ENCODE assay signal across 19 cellular contexts in genomic region chr2:5825686-5826085, GRCh38.
DNase-seq lines count a peak whose midpoint lies in the region; ATAC-seq and TF ChIP-seq lines count a peak whose summit lies in the region.
"Had no signal": no experiment of that assay in that cellular context is flagged by ENCODE, and none has a peak within 500 bp of the region (broad histone marks: within the 10 kb centered on the region; RNA-seq: fewer than 3 reads in every experiment).

No MANE protein-coding gene starts in this region.

- H3K27ac ChIP-seq in OCI-LY7 (ENCODE audit: low read depth, low read length, poor library complexity, severe bottlenecking), result no peak overlapping the region
- H3K27ac ChIP-seq in transverse colon, result no peak overlapping the region
- H3K27ac ChIP-seq: BLaER1 had no signal

- no peak overlapping the region for H3K4me3 ChIP-seq in OCI-LY7 (ENCODE audit: low read depth, low read length, poor library complexity, severe bottlenecking)
- no peak overlapping the region for H3K4me3 ChIP-seq in transverse colon
- H3K4me3 ChIP-seq: BLaER1, GM12878 had no signal

- H3K4me2 ChIP-seq in OCI-LY7 (ENCODE audit: low read length), result no peak overlapping the region
- H3K4me2 ChIP-seq: BLaER1 had no signal

- POLR2A ChIA-PET in OCI-LY7 (lab: Charles Lee), result interaction anchor here (0.6 to 1.0 kb wide), 2 partner anchors 12 kb away, joined by 3 read pairs; no protein-coding TSS in a partner anchor

- H3K9me3 Mint-ChIP-seq in glutamatergic neuron (ENCODE audit: unreplicated experiment) (peaks cover 4% of the 10 kb centered on the region), Calu3 (ENCODE audit: low read depth, unreplicated experiment) (peaks cover 31% of the 10 kb centered on the region)
- H3K9me3 Mint-ChIP-seq in stimulated activated memory B cell treated with anti-CD40 and anti-IgM and Interleukin-4, amounts not matched to agents 10 μg/mL and 1 μg/mL and 100 μg/mL, for 72 hours, result peaks cover 9% of the 10 kb centered on the region

- peaks cover 16% of the 10 kb centered on the region for H3K36me3 Mint-ChIP-seq in glutamatergic neuron (ENCODE audit: unreplicated experiment)
- no peaks in the 10 kb centered on the region for H3K36me3 Mint-ChIP-seq in stimulated activated memory B cell treated with anti-CD40 and anti-IgM and Interleukin-4, amounts not matched to agents 10 μg/mL and 1 μg/mL and 100 μg/mL, for 72 hours
- no peaks in the 10 kb centered on the region for H3K36me3 Mint-ChIP-seq in Calu3 (ENCODE audit: insufficient read depth, unreplicated experiment)
- H3K36me3 Mint-ChIP-seq: CD14-positive monocyte; CD4-positive, alpha-beta memory T cell; CD4-positive, CD25-positive, alpha-beta regulatory T cell; CD8-positive, alpha-beta memory T cell had no signal

- DNase-seq in OCI-LY7 (ENCODE audit: low spot score) (peak; percentile 11), glutamatergic neuron (no peak), Calu3 (no peak), transverse colon (no peak), HuH-7.5 (ENCODE audit: low spot score) (no peak)
- DNase-seq: 8988T; ACHN; BE2C; C1 segment of cervical spinal cord; CD4-positive, alpha-beta memory T cell; CD4-positive, CD25-positive, alpha-beta regulatory T cell; CD8-positive, alpha-beta memory T cell; COR-L47; DMS79 treated with DMSO at 0.1 percent for 48 hours; GDM1 had no signal

- WGBS in transverse colon (ENCODE audit: low coverage in 1 of 2), 2 donors, result 90 to 100% methylated on average over 1 of the region's 1 CpG

- ATAC-seq in stimulated activated memory B cell treated with anti-CD40 and anti-IgM and Interleukin-4, amounts not matched to agents 10 μg/mL and 1 μg/mL and 100 μg/mL, for 72 hours, result peak; percentile 20
- ATAC-seq: GM12878 had no signal

- H3K27me3 ChIP-seq in transverse colon, result no peaks in the 10 kb centered on the region
- H3K27me3 ChIP-seq: BE2C, BLaER1 had no signal

- H3K36me3 ChIP-seq in OCI-LY7 (ENCODE audit: insufficient read depth, low read length) (no peaks in the 10 kb centered on the region), transverse colon (no peaks in the 10 kb centered on the region)
- H3K36me3 ChIP-seq: BE2C, BLaER1 had no signal

- TF ChIP-seq POLR2A in transverse colon (IDR thresholded peaks at IDR 0.05), result no peak

- peak overlapping the region; percentile 84 for H3K27ac Mint-ChIP-seq in glutamatergic neuron (ENCODE audit: unreplicated experiment)
- H3K27ac Mint-ChIP-seq in stimulated activated memory B cell treated with anti-CD40 and anti-IgM and Interleukin-4, amounts not matched to agents 10 μg/mL and 1 μg/mL and 100 μg/mL, for 72 hours, result no peak overlapping the region
- H3K27ac Mint-ChIP-seq in Calu3 (ENCODE audit: unreplicated experiment), result no peak overlapping the region
- H3K27ac Mint-ChIP-seq: CD4-positive, CD25-positive, alpha-beta regulatory T cell; CD8-positive, alpha-beta memory T cell had no signal

- in situ Hi-C loops in transverse colon (cut with MboI; ENCODE audit: low pct_ligation_motif_present in 1 of 4, low pct_unique_long_range_greater_than_20kb in 1 of 4, low sequenced_read_pairs in 3 of 4), result no loop called here

- H3K4me1 ChIP-seq in OCI-LY7 (ENCODE audit: insufficient read depth, low read length, poor library complexity, severe bottlenecking) (no peaks in the 10 kb centered on the region), transverse colon (no peaks in the 10 kb centered on the region)
- H3K4me1 ChIP-seq: BE2C, BLaER1 had no signal

- H3K79me2 ChIP-seq in OCI-LY7 (ENCODE audit: insufficient read depth, low read depth, low read length), result no peaks in the 10 kb centered on the region

- H4K20me1 ChIP-seq in OCI-LY7 (ENCODE audit: insufficient read depth, low read length), result no peaks in the 10 kb centered on the region
- H4K20me1 ChIP-seq: BLaER1 had no signal

- H3K27me3 Mint-ChIP-seq in glutamatergic neuron (ENCODE audit: unreplicated experiment) (no peaks in the 10 kb centered on the region), Calu3 (ENCODE audit: unreplicated experiment) (no peaks in the 10 kb centered on the region)
- H3K27me3 Mint-ChIP-seq in stimulated activated memory B cell treated with anti-CD40 and anti-IgM and Interleukin-4, amounts not matched to agents 10 μg/mL and 1 μg/mL and 100 μg/mL, for 72 hours, result no peaks in the 10 kb centered on the region
- H3K27me3 Mint-ChIP-seq: CD4-positive, alpha-beta memory T cell; CD4-positive, CD25-positive, alpha-beta regulatory T cell; CD8-positive, alpha-beta memory T cell had no signal

- no peak for TF ChIP-seq EP300 in transverse colon (IDR thresholded peaks at IDR 0.05; ENCODE audit: low read depth)

- H2AFZ ChIP-seq in OCI-LY7 (ENCODE audit: low read length), result no peak overlapping the region

- no peaks in the 10 kb centered on the region for H3K9me3 ChIP-seq in OCI-LY7 (ENCODE audit: low read length)
- H3K9me3 ChIP-seq in transverse colon, result peaks cover 0 to 4% of the 10 kb centered on the region in 2 donors
- H3K9me3 ChIP-seq: BE2C, BLaER1 had no signal

- no peak overlapping the region for H3K4me3 Mint-ChIP-seq in glutamatergic neuron (ENCODE audit: unreplicated experiment)
- H3K4me3 Mint-ChIP-seq in stimulated activated memory B cell treated with anti-CD40 and anti-IgM and Interleukin-4, amounts not matched to agents 10 μg/mL and 1 μg/mL and 100 μg/mL, for 72 hours, result no peak overlapping the region
- H3K4me3 Mint-ChIP-seq in Calu3 (ENCODE audit: low read depth, unreplicated experiment), result no peak overlapping the region
- H3K4me3 Mint-ChIP-seq: CD14-positive monocyte; CD4-positive, alpha-beta memory T cell; CD4-positive, CD25-positive, alpha-beta regulatory T cell; CD8-positive, alpha-beta memory T cell had no signal

- intact Hi-C loops in OCI-LY7 (cut with micrococcal nuclease; ENCODE audit: unreplicated experiment), result no loop called here
- intact Hi-C loops in Calu3 (cut with micrococcal nuclease; ENCODE audit: unreplicated experiment), result no loop called here
- intact Hi-C loops in transverse colon (cut with DNase I; ENCODE audit: low total_unique reads), result no loop called here

- CTCF ChIA-PET in OCI-LY7 (lab: Charles Lee; ENCODE audit: unreplicated experiment), result no interaction called here
- CTCF ChIA-PET in Calu3 (lab: Charles Lee), result no interaction called here

- no peaks in the 10 kb centered on the region; the same call in 1 of the 2 replicates for H3K9me2 ChIP-seq in OCI-LY7 (ENCODE audit: insufficient read depth, low read length)

- H3K4me1 Mint-ChIP-seq in glutamatergic neuron (ENCODE audit: low read depth, unreplicated experiment), result peaks cover 27% of the 10 kb centered on the region
- H3K4me1 Mint-ChIP-seq in stimulated activated memory B cell treated with anti-CD40 and anti-IgM and Interleukin-4, amounts not matched to agents 10 μg/mL and 1 μg/mL and 100 μg/mL, for 72 hours, result no peaks in the 10 kb centered on the region
- no peaks in the 10 kb centered on the region for H3K4me1 Mint-ChIP-seq in Calu3 (ENCODE audit: low read depth, unreplicated experiment)
- H3K4me1 Mint-ChIP-seq: CD14-positive monocyte; CD4-positive, alpha-beta memory T cell; CD4-positive, CD25-positive, alpha-beta regulatory T cell; CD8-positive, alpha-beta memory T cell had no signal

- no TSS peak for BruUV-seq in OCI-LY7 (replicated peaks; lab: Mats Ljungman, UMichigan)
- no TSS peak for BruUV-seq in Calu3 (replicated peaks; lab: Mats Ljungman, UMichigan)

- TF ChIP-seq CTCF in OCI-LY7 (conservative IDR thresholded peaks at IDR 0.05; ENCODE audit: low read length) (peak; percentile 19; the same call in 1 of the 2 replicates), glutamatergic neuron (IDR thresholded peaks at IDR 0.05; ENCODE audit: partially characterized antibody, unreplicated experiment) (no peak), Calu3 (IDR thresholded peaks at IDR 0.05; ENCODE audit: unreplicated experiment) (no peak), transverse colon (IDR thresholded peaks at IDR 0.05) (no peak)
